Comparison of ENCODE assay signal across 24 cellular contexts in the genomic region with DNA sequence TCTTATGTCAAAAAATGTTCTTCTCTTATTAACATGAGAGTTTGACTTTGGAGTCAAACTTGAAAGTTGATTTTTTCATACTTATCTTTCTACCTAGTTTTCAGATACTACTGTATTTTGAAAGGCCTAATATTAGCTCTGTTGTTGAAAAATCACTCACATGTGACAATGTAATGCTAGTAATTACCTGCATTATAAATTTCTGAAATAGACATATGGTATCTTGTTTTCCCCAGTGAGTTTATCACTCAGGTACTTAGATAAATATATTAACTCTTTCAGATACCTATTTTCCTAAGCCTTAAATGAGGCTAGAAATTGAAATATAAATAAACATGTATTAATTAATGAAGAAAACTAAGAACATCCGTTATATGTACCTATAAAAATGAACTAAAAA.
"Had no signal": no experiment of that assay in that cellular context is flagged by ENCODE, and none has a peak within 500 bp of the region (broad histone marks: within the 10 kb centered on the region; RNA-seq: fewer than 3 reads in every experiment).

No MANE protein-coding gene starts in this region.

- FAIRE-seq: urothelium cell line had no signal

- H3K27me3 ChIP-seq: stomach, suprapubic skin, testis, thyroid gland, tibial nerve, transverse colon, upper lobe of left lung, upper lobe of right lung, uterus, vagina had no signal

- H3K4me3 ChIP-seq: stomach, suprapubic skin, testis, thoracic aorta, thyroid gland, tibial nerve, transverse colon, upper lobe of left lung, upper lobe of right lung, uterus, vagina had no signal

- H3K27ac ChIP-seq: stomach, suprapubic skin, testis, thoracic aorta, thyroid gland, tibial nerve, transverse colon, upper lobe of left lung, upper lobe of right lung, uterus, vagina had no signal

- H3K36me3 ChIP-seq: stomach, suprapubic skin, thoracic aorta, thyroid gland, tibial nerve, transverse colon, upper lobe of left lung, upper lobe of right lung, uterus, vagina had no signal

- H3K9me3 ChIP-seq: stomach, suprapubic skin, testis, thoracic aorta, thyroid gland, tibial nerve, transverse colon, upper lobe of left lung, upper lobe of right lung, uterus, vagina had no signal

- DNase-seq: stimulated activated CD4-positive, alpha-beta T cell treated with anti-CD3 and anti-CD28 coated beads, Interleukin-2, amount 100 ng/mL, for 48 hours; stimulated activated CD4-positive, alpha-beta T cell treated with anti-CD3 and anti-CD28 coated beads, Interleukin-4, amount 100 ng/mL, for 1 hour; stimulated activated CD4-positive, alpha-beta T cell treated with anti-CD3 and anti-CD28 coated beads, Interleukin-4, amount 100 ng/mL, for 24 hours; stimulated activated CD4-positive, alpha-beta T cell treated with anti-CD3 and anti-CD28 coated beads, Interleukin-4, amount 100 ng/mL, for 4 hours; stimulated activated CD8-positive, alpha-beta memory T cell treated with anti-CD3 and anti-CD28 coated beads, Interleukin-4, amount 100 ng/mL, for 48 hours; stimulated activated naive B cell treated with anti-CD40 and anti-IgM and Interleukin-4, amounts not matched to agents 10 μg/mL and 1 μg/mL and 100 μg/mL, for 72 hours; stimulated activated naive CD4-positive, alpha-beta T cell; stimulated activated naive CD4-positive, alpha-beta T cell treated with Interleukin-2 at 50 U/mL for 16 hours; stimulated activated naive CD8-positive, alpha-beta T cell treated with anti-CD3 and anti-CD28 coated beads, Interleukin-15, amount 100 ng/mL, for 72 hours; stimulated activated naive CD8-positive, alpha-beta T cell treated with anti-CD3 and anti-CD28 coated beads, Interleukin-15, Interleukin-2, amounts not matched to agents 100 U/mL and 50 U/mL, for 24 hours; stomach; substantia nigra; testis; thyroid gland; transverse colon; trophoblast cell; upper lobe of left lung; upper lobe of right lung; uterus had no signal

- H3K4me1 ChIP-seq: stomach, suprapubic skin, testis, thyroid gland, tibial nerve, transverse colon, upper lobe of left lung, upper lobe of right lung, uterus, vagina had no signal
